18 cellular contexts compared by ENCODE assay signal in the genomic region with DNA sequence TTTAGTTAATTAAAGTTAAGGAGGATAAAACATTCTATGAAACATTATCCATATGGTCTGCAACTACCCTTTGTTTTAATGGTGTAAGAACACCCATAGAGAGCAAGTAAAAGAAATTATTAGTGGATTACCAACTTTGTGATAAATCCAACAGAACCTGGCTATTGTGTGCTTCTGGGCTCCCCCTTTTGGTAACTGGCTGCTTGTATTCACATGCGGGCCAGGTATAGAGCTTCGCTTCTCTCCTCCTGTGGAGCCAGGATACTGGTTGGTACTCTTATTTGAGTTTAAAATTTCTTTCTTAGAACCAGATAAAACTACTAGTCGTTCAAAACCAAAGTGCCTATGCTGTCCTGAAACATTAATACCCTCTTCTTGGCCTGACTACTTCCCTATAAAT.
DNase-seq lines count a peak whose midpoint lies in the region; ATAC-seq and TF ChIP-seq lines count a peak whose summit lies in the region.
"Had no signal": no experiment of that assay in that cellular context is flagged by ENCODE, and none has a peak within 500 bp of the region (broad histone marks: within the 10 kb centered on the region; RNA-seq: fewer than 3 reads in every experiment).

No MANE protein-coding gene starts in this region.

- peaks cover 2% of the 10 kb centered on the region for H3K27me3 Mint-ChIP-seq in GM23338 (ENCODE audit: insufficient read depth, low read depth, poor library complexity)
- no peaks in the 10 kb centered on the region for H3K27me3 Mint-ChIP-seq in endodermal cell (ENCODE audit: insufficient read depth)
- no peaks in the 10 kb centered on the region for H3K27me3 Mint-ChIP-seq in neural progenitor cell (ENCODE audit: insufficient read depth, low read depth)
- H3K27me3 Mint-ChIP-seq: B cell; CD4-positive, alpha-beta memory T cell had no signal

- H3K27ac Mint-ChIP-seq in GM23338 (no peak overlapping the region), endodermal cell (no peak overlapping the region), neural progenitor cell (no peak overlapping the region)
- H3K27ac Mint-ChIP-seq: B cell; CD4-positive, alpha-beta memory T cell had no signal

- H3K4me3 ChIP-seq in GM23338 (no peak overlapping the region), MM.1S (ENCODE audit: low read length) (no peak overlapping the region), endodermal cell (ENCODE audit: low read length) (no peak overlapping the region), neural progenitor cell (no peak overlapping the region), body of pancreas (no peak overlapping the region)
- H3K4me3 ChIP-seq: SJSA1 had no signal

- H3K9ac ChIP-seq in MM.1S (ENCODE audit: low read length): no peak overlapping the region
- H3K9ac ChIP-seq in endodermal cell (ENCODE audit: extremely low read depth, low read length, poor library complexity, severe bottlenecking): no peak overlapping the region
- no peak overlapping the region for H3K9ac ChIP-seq in neural progenitor cell

- no peaks in the 10 kb centered on the region for H3K9me3 Mint-ChIP-seq in GM23338
- no peaks in the 10 kb centered on the region for H3K9me3 Mint-ChIP-seq in endodermal cell
- no peaks in the 10 kb centered on the region for H3K9me3 Mint-ChIP-seq in neural progenitor cell

- intact Hi-C loops in body of pancreas (cut with DNase I): no loop called here

- no peak overlapping the region for H2AFZ ChIP-seq in GM23338
- H2AFZ ChIP-seq in MM.1S (ENCODE audit: low read length): no peak overlapping the region
- H2AFZ ChIP-seq in neural progenitor cell (replicated peaks): no peak overlapping the region

- H3K36me3 ChIP-seq in GM23338 (ENCODE audit: insufficient read depth) (no peaks in the 10 kb centered on the region), MM.1S (replicated peaks; ENCODE audit: insufficient read depth, low read length) (no peaks in the 10 kb centered on the region), endodermal cell (ENCODE audit: control insufficient read depth, insufficient read depth, low read length) (no peaks in the 10 kb centered on the region), neural progenitor cell (no peaks in the 10 kb centered on the region), body of pancreas (replicated peaks in 1 of 2; ENCODE audit: insufficient read depth in 1 of 2, low read depth in 2 of 2) (no peaks in the 10 kb centered on the region)
- H3K36me3 ChIP-seq: SJSA1 had no signal

- H3K27me3 ChIP-seq in GM23338 (ENCODE audit: insufficient read depth) (no peaks in the 10 kb centered on the region), MM.1S (replicated peaks; ENCODE audit: insufficient read depth, low read length) (no peaks in the 10 kb centered on the region), endodermal cell (ENCODE audit: control insufficient read depth, insufficient read depth, low read length, poor library complexity, severe bottlenecking) (no peaks in the 10 kb centered on the region), neural progenitor cell (no peaks in the 10 kb centered on the region), body of pancreas (no peaks in the 10 kb centered on the region)
- H3K27me3 ChIP-seq: SJSA1 had no signal

- 86 to 89% methylated on average over 3 of the region's 3 CpGs for WGBS in endodermal cell (ENCODE audit: insufficient coverage in 1 of 2, insufficient read length in 1 of 2), 2 experiments
- WGBS in body of pancreas, 2 donors: 52 to 56% methylated on average over 3 of the region's 3 CpGs

- H3K4me1 Mint-ChIP-seq in GM23338: peaks cover 14% of the 10 kb centered on the region
- peaks cover 28% of the 10 kb centered on the region for H3K4me1 Mint-ChIP-seq in endodermal cell
- peaks cover 3% of the 10 kb centered on the region for H3K4me1 Mint-ChIP-seq in neural progenitor cell
- H3K4me1 Mint-ChIP-seq: B cell; CD4-positive, alpha-beta memory T cell had no signal

- ATAC-seq in GM23338 (peak; percentile 62), body of pancreas (no peak)

- no peak for TF ChIP-seq POLR2A in body of pancreas (IDR thresholded peaks at IDR 0.05)

- H3K4me1 ChIP-seq in GM23338 (ENCODE audit: insufficient read depth) (peaks cover 16% of the 10 kb centered on the region), MM.1S (ENCODE audit: low read length) (no peaks in the 10 kb centered on the region), endodermal cell (ENCODE audit: control insufficient read depth, insufficient read depth, low read length) (no peaks in the 10 kb centered on the region), neural progenitor cell (no peaks in the 10 kb centered on the region), body of pancreas (no peaks in the 10 kb centered on the region)
- H3K4me1 ChIP-seq: SJSA1 had no signal

- no peaks in the 10 kb centered on the region for H3K79me2 ChIP-seq in GM23338 (replicated peaks; ENCODE audit: insufficient read depth)
- H3K79me2 ChIP-seq in MM.1S (ENCODE audit: low read length): no peaks in the 10 kb centered on the region
- no peaks in the 10 kb centered on the region for H3K79me2 ChIP-seq in neural progenitor cell (ENCODE audit: low read depth)

- H3K36me3 Mint-ChIP-seq in GM23338 (ENCODE audit: low read depth) (no peaks in the 10 kb centered on the region), endodermal cell (ENCODE audit: low read depth) (no peaks in the 10 kb centered on the region), neural progenitor cell (no peaks in the 10 kb centered on the region)
- H3K36me3 Mint-ChIP-seq: CD4-positive, alpha-beta memory T cell had no signal

- peak; percentile 22 for DNase-seq in GM23338 (ENCODE audit: low spot score)
- DNase-seq in MM.1S: no peak
- peak; percentile 61 for DNase-seq in endodermal cell
- no peak for DNase-seq in neural progenitor cell (ENCODE audit: low spot score)
- DNase-seq in midbrain (lab: John Stamatoyannopoulos, UW): no peak
- no peak for DNase-seq in cerebellar cortex (ENCODE audit: low spot score)
- no peak for DNase-seq in body of pancreas
- no peak for DNase-seq in retina
- DNase-seq: CD4-positive, alpha-beta memory T cell; DMS79; NCI-H187 treated with DMSO at 0.1 percent for 48 hours; NCI-H345; NCI-H526; OCI-M1; SW 1271 had no signal

- H3F3A ChIP-seq in GM23338 (replicated peaks; ENCODE audit: low read depth): no peaks in the 10 kb centered on the region
- no peaks in the 10 kb centered on the region for H3F3A ChIP-seq in MM.1S (ENCODE audit: insufficient read depth, low read length)
- no peaks in the 10 kb centered on the region for H3F3A ChIP-seq in neural progenitor cell (ENCODE audit: low read depth)

- TF ChIP-seq CTCF in GM23338 (conservative IDR thresholded peaks at IDR 0.05; ENCODE audit: low read depth in 2 of 2): peak; percentile 44 to 58
- 0 out of 2 replicates have a peak, but pooled peaks have one; percentile 7 for TF ChIP-seq CTCF in MM.1S (IDR thresholded peaks at IDR 0.05; ENCODE audit: low read length)
- peak; percentile 65 for TF ChIP-seq CTCF in endodermal cell (conservative IDR thresholded peaks at IDR 0.05)
- peak; percentile 15 for TF ChIP-seq CTCF in neural progenitor cell (IDR thresholded peaks at IDR 0.05)
- no peak for TF ChIP-seq CTCF in body of pancreas (IDR thresholded peaks at IDR 0.05)

- H3K9me3 ChIP-seq in MM.1S (replicated peaks; ENCODE audit: insufficient read depth, low read length) (no peaks in the 10 kb centered on the region), endodermal cell (ENCODE audit: control insufficient read depth, low read length) (no peaks in the 10 kb centered on the region), neural progenitor cell (ENCODE audit: low read depth) (no peaks in the 10 kb centered on the region), body of pancreas (no peaks in the 10 kb centered on the region)
- H3K9me3 ChIP-seq: SJSA1 had no signal

- H3K9me2 ChIP-seq in GM23338 (ENCODE audit: insufficient read depth) (peaks cover 10% of the 10 kb centered on the region; the same call in 1 of the 2 replicates), MM.1S (replicated peaks; ENCODE audit: insufficient read depth, low read length) (no peaks in the 10 kb centered on the region)

- H3K4me3 Mint-ChIP-seq in GM23338: no peak overlapping the region
- H3K4me3 Mint-ChIP-seq in endodermal cell: no peak overlapping the region
- no peak overlapping the region for H3K4me3 Mint-ChIP-seq in neural progenitor cell
- H3K4me3 Mint-ChIP-seq: B cell; CD4-positive, alpha-beta memory T cell had no signal

- H4K20me1 ChIP-seq in GM23338 (replicated peaks; ENCODE audit: insufficient read depth): no peaks in the 10 kb centered on the region
- no peaks in the 10 kb centered on the region for H4K20me1 ChIP-seq in MM.1S (ENCODE audit: insufficient read depth, low read length)
- no peaks in the 10 kb centered on the region for H4K20me1 ChIP-seq in neural progenitor cell (ENCODE audit: low read depth)

- H3K27ac ChIP-seq in GM23338 (ENCODE audit: low read depth) (no peak overlapping the region), MM.1S (ENCODE audit: low read length) (no peak overlapping the region), endodermal cell (ENCODE audit: low read depth, low read length) (no peak overlapping the region), neural progenitor cell (no peak overlapping the region), body of pancreas (no peak overlapping the region)
- H3K27ac ChIP-seq: RWPE1, SJSA1 had no signal

- no peak overlapping the region for H3K4me2 ChIP-seq in GM23338
- no peak overlapping the region for H3K4me2 ChIP-seq in MM.1S (ENCODE audit: low read depth, low read length)
- no peak overlapping the region for H3K4me2 ChIP-seq in neural progenitor cell

TF ChIP-seq in GM23338, 12 proteins besides CTCF, POLR2A, EP300 and RAD21 (continues in another document):
- TF ChIP-seq CREB1 (CRISPR knock-in tag; IDR thresholded peaks at IDR 0.05; ENCODE audit: low read depth): no peak
- TF ChIP-seq, protein P1, sequence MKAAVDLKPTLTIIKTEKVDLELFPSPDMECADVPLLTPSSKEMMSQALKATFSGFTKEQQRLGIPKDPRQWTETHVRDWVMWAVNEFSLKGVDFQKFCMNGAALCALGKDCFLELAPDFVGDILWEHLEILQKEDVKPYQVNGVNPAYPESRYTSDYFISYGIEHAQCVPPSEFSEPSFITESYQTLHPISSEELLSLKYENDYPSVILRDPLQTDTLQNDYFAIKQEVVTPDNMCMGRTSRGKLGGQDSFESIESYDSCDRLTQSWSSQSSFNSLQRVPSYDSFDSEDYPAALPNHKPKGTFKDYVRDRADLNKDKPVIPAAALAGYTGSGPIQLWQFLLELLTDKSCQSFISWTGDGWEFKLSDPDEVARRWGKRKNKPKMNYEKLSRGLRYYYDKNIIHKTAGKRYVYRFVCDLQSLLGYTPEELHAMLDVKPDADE (IDR thresholded peaks at IDR 0.05): no peak

Comparison
In these comparisons a context has a peak if more than half of its experiments do, and no peak if none do; other contexts are left out.
1. DNase-seq: peak in GM23338 (single experiment) and endodermal cell (single experiment); none in MM.1S (single experiment), neural progenitor cell (single experiment), midbrain (single experiment), cerebellar cortex (single experiment), body of pancreas (0 of 4) and retina (single experiment).
2. CTCF ChIP-seq: peak in GM23338 (2 of 2), MM.1S (single experiment), endodermal cell (single experiment) and neural progenitor cell (single experiment); none in body of pancreas (0 of 7).